9 cellular contexts compared by ENCODE assay signal in the genomic region with DNA sequence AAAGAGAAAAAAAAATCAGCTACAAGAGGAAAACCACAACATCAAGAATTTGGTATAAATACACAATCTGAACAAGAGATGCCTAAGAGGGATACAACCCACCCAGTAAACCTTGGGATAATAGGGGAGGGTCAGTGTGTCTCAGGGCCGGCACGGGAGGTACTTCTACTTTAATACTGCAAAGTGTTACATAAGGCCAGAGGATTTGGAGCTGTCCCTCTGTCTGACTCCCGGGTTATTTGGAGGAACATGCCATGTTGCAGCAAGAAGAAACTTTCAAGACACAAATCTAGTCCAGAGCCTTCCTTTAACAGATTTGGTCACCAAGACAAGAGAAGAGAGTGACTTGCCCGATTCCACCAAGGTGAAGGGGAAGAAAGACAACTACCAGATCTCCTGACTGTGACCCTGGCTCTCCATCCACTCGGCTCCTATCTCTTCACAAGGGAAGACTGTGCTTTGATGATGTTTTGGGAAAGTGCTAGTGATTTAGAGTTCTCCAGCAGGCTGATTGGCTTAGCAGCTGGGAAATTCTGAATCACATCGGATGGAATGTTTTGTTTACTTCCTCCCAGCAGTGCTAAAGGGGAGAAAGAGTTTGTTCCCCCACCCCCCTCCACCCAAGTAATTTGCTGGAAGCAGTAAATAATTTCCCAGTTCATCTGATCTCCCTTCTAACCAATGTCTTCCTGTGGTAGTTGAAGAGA. TPM values are rescaled to one million over a fixed set of nuclear protein-coding genes. Genes with fewer than 3 reads are reported as not detected.
DNase-seq lines count a peak whose midpoint lies in the region; ATAC-seq, FAIRE-seq and TF ChIP-seq lines count a peak whose summit lies in the region.
"Had no signal": no experiment of that assay in that cellular context is flagged by ENCODE, and none has a peak within 500 bp of the region (broad histone marks: within the 10 kb centered on the region; RNA-seq: fewer than 3 reads in every experiment).

No MANE protein-coding gene starts in this region.

- no peak overlapping the region for H3K9ac ChIP-seq in colonic mucosa (ENCODE audit: low read depth in 2 of 2, low read length in 2 of 2)

- intact Hi-C loops in colonic mucosa (cut with DNase I), result no loop called here

- ATAC-seq in thoracic aorta (ENCODE audit: insufficient number of reproducible peaks, low FRiP score, low read depth) (peak; percentile 51), HG03025 (IDR thresholded peaks at IDR 0.05; ENCODE audit: low FRiP score, unreplicated experiment) (no peak)
- ATAC-seq: natural killer cell had no signal

- no peaks in the 10 kb centered on the region for H3K4me1 ChIP-seq in colonic mucosa
- H3K4me1 ChIP-seq in thoracic aorta (ENCODE audit: control insufficient read depth in 1 of 2, low read depth in 2 of 2), result peaks cover 19 to 40% of the 10 kb centered on the region in 2 donors
- H3K4me1 ChIP-seq in effector memory CD4-positive, alpha-beta T cell (ENCODE audit: control insufficient read depth, insufficient read depth, low read length, poor library complexity, severe bottlenecking), result no peaks in the 10 kb centered on the region

- peak; percentile 58 for FAIRE-seq in HTR-8/SVneo (lab: Jason Lieb, UNC)

- DNase-seq in HTR-8/SVneo (ENCODE audit: insufficient read length, low spot score), result peak; percentile 29
- no peak for DNase-seq in colonic mucosa
- DNase-seq in kidney tubule cell (ENCODE audit: low spot score), result peak; percentile 88
- DNase-seq in thoracic aorta (ENCODE audit: low spot score), result no peak
- DNase-seq in effector memory CD4-positive, alpha-beta T cell, result no peak
- no peak for DNase-seq in medulla oblongata (ENCODE audit: extremely low spot score)
- no peak for DNase-seq in stimulated activated CD4-positive, alpha-beta T cell treated with anti-CD3 and anti-CD28 coated beads, Interleukin-2, amount 100 ng/mL, for 24 hours
- DNase-seq: natural killer cell had no signal

- H3K4me3 ChIP-seq in colonic mucosa, result no peak overlapping the region
- peak overlapping the region; percentile 34 for H3K4me3 ChIP-seq in thoracic aorta
- H3K4me3 ChIP-seq in effector memory CD4-positive, alpha-beta T cell (ENCODE audit: insufficient read depth, low read depth, low read length, poor library complexity, severe bottlenecking), result no peak overlapping the region

- H3K27ac ChIP-seq in colonic mucosa, result peak overlapping the region; percentile 57
- peak overlapping the region; percentile 5 to 64 for H3K27ac ChIP-seq in thoracic aorta
- no peak overlapping the region for H3K27ac ChIP-seq in effector memory CD4-positive, alpha-beta T cell (ENCODE audit: insufficient read depth, low read length, poor library complexity, severe bottlenecking)

- TF ChIP-seq CTCF in colonic mucosa (IDR thresholded peaks at IDR 0.05) (no peak), thoracic aorta (IDR thresholded peaks at IDR 0.05) (no peak)

- no peaks in the 10 kb centered on the region for H3K9me3 ChIP-seq in colonic mucosa
- H3K9me3 ChIP-seq in thoracic aorta, result no peaks in the 10 kb centered on the region
- H3K9me3 ChIP-seq in effector memory CD4-positive, alpha-beta T cell (ENCODE audit: control insufficient read depth, low read length), result no peaks in the 10 kb centered on the region

- no peaks in the 10 kb centered on the region for H3K27me3 ChIP-seq in colonic mucosa
- H3K27me3 ChIP-seq in thoracic aorta (replicated peaks; ENCODE audit: insufficient read depth), result no peaks in the 10 kb centered on the region
- H3K27me3 ChIP-seq in effector memory CD4-positive, alpha-beta T cell (replicated peaks; ENCODE audit: control insufficient read depth, insufficient read depth, low read length, poor library complexity, severe bottlenecking), result no peaks in the 10 kb centered on the region

- no peaks in the 10 kb centered on the region for H3K36me3 ChIP-seq in colonic mucosa
- H3K36me3 ChIP-seq in thoracic aorta, result no peaks in the 10 kb centered on the region
- H3K36me3 ChIP-seq in effector memory CD4-positive, alpha-beta T cell (ENCODE audit: control insufficient read depth, insufficient read depth, low read length), result no peaks in the 10 kb centered on the region

RNA-seq across cellular contexts. Expression of a gene that starts 29.3 kb away (rescaled TPM):
- total RNA-seq in colonic mucosa (1 to 10 TPM; 1.2 to 3.1 TPM), thoracic aorta (100 to 1,000 TPM in 1 of 2 donors, 10 to 100 TPM in 1; 47.4 to 116 TPM)

Comparison
In these comparisons a context has a peak if more than half of its experiments do, and no peak if none do; other contexts are left out.
1. DNase-seq: peak in HTR-8/SVneo (single experiment) and kidney tubule cell (single experiment); none in colonic mucosa (single experiment), thoracic aorta (single experiment), effector memory CD4-positive, alpha-beta T cell (0 of 3), medulla oblongata (single experiment) and stimulated activated CD4-positive, alpha-beta T cell treated with anti-CD3 and anti-CD28 coated beads, Interleukin-2, amount 100 ng/mL, for 24 hours (0 of 2).
2. RNA of a gene that starts 29.3 kb away (total RNA-seq): 47.4 to 116 TPM in thoracic aorta; 1.2 to 3.1 TPM in colonic mucosa; every median in the first group is over 10 times any median in the second.